Comparison of ENCODE assay signal across 1 cellular context in genomic region chr3:195259564-195260285, GRCh38.
TF ChIP-seq lines count a peak whose summit lies in the region.

No MANE protein-coding gene starts in this region.

TF ChIP-seq in HepG2, 621 proteins besides CTCF, POLR2A, EP300 and RAD21 (continued from another document and continues in another):
- TF ChIP-seq RBM22 (optimal IDR thresholded peaks at IDR 0.05; ENCODE audit: low read length) (no peak), TEF (CRISPR knock-in tag; IDR thresholded peaks at IDR 0.05) (peak; percentile 71), XRCC5 (optimal IDR thresholded peaks at IDR 0.05; ENCODE audit: low read length) (peak; percentile 5), MBD4 (IDR thresholded peaks at IDR 0.05; ENCODE audit: borderline replicate concordance, low read length) (no peak), ZKSCAN5 (CRISPR knock-in tag; IDR thresholded peaks at IDR 0.05) (peak; percentile 47; the same call in 1 of the 2 replicates), NFE2L2 (IDR thresholded peaks at IDR 0.05; ENCODE audit: low read length) (no peak), ZNF629 (CRISPR knock-in tag; conservative IDR thresholded peaks at IDR 0.05) (peak; percentile 7; the same call in 1 of the 2 replicates), ZNF232 (CRISPR knock-in tag; IDR thresholded peaks at IDR 0.05; ENCODE audit: borderline replicate concordance) (0 out of 2 replicates have a peak, but pooled peaks have one; percentile 57), CHCHD3 (CRISPR knock-in tag; IDR thresholded peaks at IDR 0.05) (no peak; the same call in 1 of the 2 replicates), ZNF564 (CRISPR knock-in tag; IDR thresholded peaks at IDR 0.05) (no peak; the same call in 1 of the 2 replicates), ZNF275 (CRISPR knock-in tag; IDR thresholded peaks at IDR 0.05; ENCODE audit: borderline replicate concordance) (peak; percentile 5; the same call in 1 of the 2 replicates), ZSCAN22 (CRISPR knock-in tag; IDR thresholded peaks at IDR 0.05) (peak; percentile 47; the same call in 1 of the 2 replicates), ESRRA (CRISPR knock-in tag; IDR thresholded peaks at IDR 0.05; ENCODE audit: low read depth) (peak; percentile 64; the same call in 1 of the 2 replicates), DNMT1 (CRISPR knock-in tag; IDR thresholded peaks at IDR 0.05) (no peak), NCOR1 (IDR thresholded peaks at IDR 0.05; ENCODE audit: borderline replicate concordance, low read length) (no peak), THAP8 (CRISPR knock-in tag; IDR thresholded peaks at IDR 0.05; ENCODE audit: borderline replicate concordance) (no peak; the same call in 1 of the 2 replicates), CBX2 (IDR thresholded peaks at IDR 0.05; ENCODE audit: low read depth, low read length) (no peak), CBX2 (CRISPR knock-in tag; IDR thresholded peaks at IDR 0.05; ENCODE audit: low read depth) (no peak), KMT2B (CRISPR knock-in tag; IDR thresholded peaks at IDR 0.05) (peak; percentile 74), ZNF597 (CRISPR knock-in tag; IDR thresholded peaks at IDR 0.05) (no peak), SAFB2 (CRISPR knock-in tag; IDR thresholded peaks at IDR 0.05; ENCODE audit: borderline replicate concordance, low read depth) (peak; percentile 75), DDIT3 (CRISPR knock-in tag; IDR thresholded peaks at IDR 0.05) (no peak), KDM3A (CRISPR knock-in tag; IDR thresholded peaks at IDR 0.05; ENCODE audit: low read depth) (no peak), DZIP1 (CRISPR knock-in tag; IDR thresholded peaks at IDR 0.05) (peak; percentile 94), DMAP1 (CRISPR knock-in tag; IDR thresholded peaks at IDR 0.05) (peak; percentile 82), ZGPAT (CRISPR knock-in tag; IDR thresholded peaks at IDR 0.05) (peak; percentile 92), ZNF543 (CRISPR knock-in tag; IDR thresholded peaks at IDR 0.05) (peak; percentile 94), TRAFD1 (CRISPR knock-in tag; IDR thresholded peaks at IDR 0.05; ENCODE audit: borderline replicate concordance) (no peak), MTA1 (CRISPR knock-in tag; IDR thresholded peaks at IDR 0.05; ENCODE audit: borderline replicate concordance) (peak; percentile 81), HNF4G (IDR thresholded peaks at IDR 0.05; ENCODE audit: borderline replicate concordance, low read depth, low read length) (no peak; the same call in 1 of the 2 replicates), HNF4G (CRISPR knock-in tag; IDR thresholded peaks at IDR 0.05; ENCODE audit: borderline replicate concordance, low read depth) (peak; percentile 37; the same call in 1 of the 2 replicates), ZFP90 (CRISPR knock-in tag; IDR thresholded peaks at IDR 0.05; ENCODE audit: borderline replicate concordance) (peak; percentile 76; the same call in 1 of the 2 replicates), ATF7-NPFF (CRISPR knock-in tag; IDR thresholded peaks at IDR 0.05; ENCODE audit: low read depth) (peak; percentile 80), ZNF660 (CRISPR knock-in tag; IDR thresholded peaks at IDR 0.05; ENCODE audit: borderline replicate concordance, low read depth) (no peak), NR0B2 (CRISPR knock-in tag; IDR thresholded peaks at IDR 0.05) (0 out of 2 replicates have a peak, but pooled peaks have one; percentile 36), ZNF333 (CRISPR knock-in tag; IDR thresholded peaks at IDR 0.05; ENCODE audit: borderline replicate concordance) (peak; percentile 83; the same call in 1 of the 2 replicates), GATAD1 (CRISPR knock-in tag; IDR thresholded peaks at IDR 0.05) (no peak; the same call in none of the 2 replicates), HES4 (CRISPR knock-in tag; IDR thresholded peaks at IDR 0.05; ENCODE audit: borderline replicate concordance) (peak; percentile 93), ZNF83 (CRISPR knock-in tag; IDR thresholded peaks at IDR 0.05; ENCODE audit: borderline replicate concordance) (peak; percentile 65; the same call in 1 of the 2 replicates), SNAPC2 (CRISPR knock-in tag; IDR thresholded peaks at IDR 0.05) (peak; percentile 26; the same call in 1 of the 2 replicates), ZBTB7B (CRISPR knock-in tag; IDR thresholded peaks at IDR 0.05) (peak; percentile 93), FOXC1 (CRISPR knock-in tag; IDR thresholded peaks at IDR 0.05; ENCODE audit: borderline replicate concordance) (peak; percentile 66), CCDC6 (CRISPR knock-in tag; IDR thresholded peaks at IDR 0.05) (no peak; the same call in 1 of the 2 replicates), ZNF619 (CRISPR knock-in tag; IDR thresholded peaks at IDR 0.05) (no peak), JUND (CRISPR knock-in tag; IDR thresholded peaks at IDR 0.05) (0 out of 2 replicates have a peak, but pooled peaks have one; percentile 11), ZNF577 (CRISPR knock-in tag; IDR thresholded peaks at IDR 0.05; ENCODE audit: borderline replicate concordance, low read depth) (peak; percentile 37; the same call in 1 of the 2 replicates), U2AF1 (optimal IDR thresholded peaks at IDR 0.05; ENCODE audit: low read depth, low read length) (no peak), IKZF1 (IDR thresholded peaks at IDR 0.05) (no peak), ZNF558 (CRISPR knock-in tag; IDR thresholded peaks at IDR 0.05; ENCODE audit: borderline replicate concordance) (peak; percentile 71; the same call in 1 of the 2 replicates), YEATS2 (CRISPR knock-in tag; IDR thresholded peaks at IDR 0.05; ENCODE audit: borderline replicate concordance) (peak; percentile 54), HNRNPK (IDR thresholded peaks at IDR 0.05; ENCODE audit: low read depth, low read length, poor library complexity, severe bottlenecking) (peak; percentile 26), ZNF747 (CRISPR knock-in tag; IDR thresholded peaks at IDR 0.05; ENCODE audit: borderline replicate concordance) (peak; percentile 34; the same call in 1 of the 2 replicates), ZNF33B (CRISPR knock-in tag; IDR thresholded peaks at IDR 0.05) (no peak; the same call in 1 of the 2 replicates), MXI1 (IDR thresholded peaks at IDR 0.05; ENCODE audit: borderline replicate concordance, low read depth, low read length) (no peak; the same call in 2 of the 3 replicates), SP1 (IDR thresholded peaks at IDR 0.05) (no peak), SP1 (CRISPR knock-in tag; IDR thresholded peaks at IDR 0.05) (no peak), ZNF749 (CRISPR knock-in tag; IDR thresholded peaks at IDR 0.05; ENCODE audit: borderline replicate concordance) (peak; percentile 60; the same call in 1 of the 2 replicates), ZNF292 (CRISPR knock-in tag; IDR thresholded peaks at IDR 0.05; ENCODE audit: borderline replicate concordance, low read depth) (peak; percentile 49), KLF16 (CRISPR knock-in tag; IDR thresholded peaks at IDR 0.05) (0 out of 4 replicates have a peak, but pooled peaks of 1 of the 2 experiments have one; percentile 55), ZNF776 (CRISPR knock-in tag; IDR thresholded peaks at IDR 0.05) (peak; percentile 69), KDM1A (CRISPR knock-in tag; IDR thresholded peaks at IDR 0.05) (no peak), TFE3 (CRISPR knock-in tag; IDR thresholded peaks at IDR 0.05) (no peak; the same call in 1 of the 2 replicates), MBNL3 (CRISPR knock-in tag; conservative IDR thresholded peaks at IDR 0.05) (no peak), CBX5 (CRISPR knock-in tag; IDR thresholded peaks at IDR 0.05; ENCODE audit: borderline replicate concordance) (0 out of 2 replicates have a peak, but pooled peaks have one; percentile 25), ZNF343 (CRISPR knock-in tag; IDR thresholded peaks at IDR 0.05) (peak; percentile 64; the same call in 1 of the 2 replicates), RCOR2 (CRISPR knock-in tag; IDR thresholded peaks at IDR 0.05) (peak; percentile 76)
